In the genomic region with DNA sequence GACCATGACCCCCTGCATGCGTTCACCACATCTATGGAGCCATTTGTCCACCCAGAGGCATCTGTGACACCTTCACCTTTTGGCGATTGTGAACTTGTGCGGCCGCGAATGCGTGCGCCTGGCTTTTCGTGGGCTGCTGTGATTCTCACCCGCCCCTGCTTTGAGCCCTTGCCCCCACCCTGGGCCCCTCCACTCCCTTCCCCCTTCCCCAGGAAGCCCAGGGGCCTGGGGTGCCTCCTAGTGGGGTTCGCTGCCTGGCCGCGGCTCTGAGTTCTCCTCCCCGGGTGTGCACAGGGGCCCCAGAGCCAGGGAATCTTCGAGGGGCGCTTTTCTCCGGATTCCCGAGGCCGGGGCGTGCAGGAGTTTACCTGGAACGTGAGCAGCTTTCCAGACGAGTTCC, we compare ENCODE assay signal across 25 cellular contexts.
"Had no signal": no experiment of that assay in that cellular context is flagged by ENCODE, and none has a peak within 500 bp of the region (broad histone marks: within the 10 kb centered on the region; RNA-seq: fewer than 3 reads in every experiment).

No MANE protein-coding gene starts in this region.

- H3K9me3 ChIP-seq: colonic mucosa, esophagus muscularis mucosa, esophagus squamous epithelium, gastrocnemius medialis, gastroesophageal sphincter, heart left ventricle, heart right ventricle had no signal

- H3K4me1 Mint-ChIP-seq: endodermal cell had no signal

- H3K27ac ChIP-seq: colonic mucosa, coronary artery, dorsolateral prefrontal cortex, epithelial cell of prostate, esophagus muscularis mucosa, esophagus squamous epithelium, foreskin keratinocyte, gastrocnemius medialis, gastroesophageal sphincter, heart left ventricle, heart right ventricle had no signal

- H3K4me3 Mint-ChIP-seq: dendritic cell treated with granulocyte-macrophage colony-stimulating factor and Interleukin-4, amounts not matched to agents 40 ng/mL and 50 ng/mL, for 4 days; effector memory CD8-positive, alpha-beta T cell; endodermal cell had no signal

- H3K4me1 ChIP-seq: colonic mucosa, esophagus squamous epithelium, foreskin keratinocyte, gastrocnemius medialis had no signal

- H3K9me3 Mint-ChIP-seq: dendritic cell treated with granulocyte-macrophage colony-stimulating factor and Interleukin-4, amounts not matched to agents 40 ng/mL and 50 ng/mL, for 4 days; effector memory CD8-positive, alpha-beta T cell had no signal

- DNase-seq: colonic mucosa; cortex of kidney; dermis blood vessel endothelial cell; dorsolateral prefrontal cortex; effector CD4-positive, alpha-beta T cell; effector CD8-positive, alpha-beta T cell; effector memory CD4-positive, alpha-beta T cell; effector memory CD8-positive, alpha-beta T cell; endodermal cell; erythroblast; esophagus squamous epithelium; foreskin fibroblast; foreskin keratinocyte; foreskin melanocyte; gastrocnemius medialis; glutamatergic neuron; head of caudate nucleus; heart left ventricle; heart right ventricle had no signal

- ATAC-seq: effector memory CD8-positive, alpha-beta T cell; esophagus mucosa; foreskin keratinocyte; gastrocnemius medialis; gastroesophageal sphincter; heart left ventricle; heart right ventricle had no signal

- H3K4me3 ChIP-seq: colonic mucosa, coronary artery, dorsolateral prefrontal cortex, esophagus muscularis mucosa, esophagus squamous epithelium, gastrocnemius medialis, gastroesophageal sphincter, heart left ventricle, heart right ventricle had no signal

- H3K36me3 ChIP-seq: colonic mucosa, esophagus muscularis mucosa, esophagus squamous epithelium, gastrocnemius medialis, gastroesophageal sphincter, heart left ventricle, heart right ventricle had no signal

- H3K27me3 ChIP-seq: colonic mucosa, foreskin keratinocyte had no signal

- H3K27ac Mint-ChIP-seq: dendritic cell treated with granulocyte-macrophage colony-stimulating factor and Interleukin-4, amounts not matched to agents 40 ng/mL and 50 ng/mL, for 4 days; endodermal cell had no signal
